In the genomic region with DNA sequence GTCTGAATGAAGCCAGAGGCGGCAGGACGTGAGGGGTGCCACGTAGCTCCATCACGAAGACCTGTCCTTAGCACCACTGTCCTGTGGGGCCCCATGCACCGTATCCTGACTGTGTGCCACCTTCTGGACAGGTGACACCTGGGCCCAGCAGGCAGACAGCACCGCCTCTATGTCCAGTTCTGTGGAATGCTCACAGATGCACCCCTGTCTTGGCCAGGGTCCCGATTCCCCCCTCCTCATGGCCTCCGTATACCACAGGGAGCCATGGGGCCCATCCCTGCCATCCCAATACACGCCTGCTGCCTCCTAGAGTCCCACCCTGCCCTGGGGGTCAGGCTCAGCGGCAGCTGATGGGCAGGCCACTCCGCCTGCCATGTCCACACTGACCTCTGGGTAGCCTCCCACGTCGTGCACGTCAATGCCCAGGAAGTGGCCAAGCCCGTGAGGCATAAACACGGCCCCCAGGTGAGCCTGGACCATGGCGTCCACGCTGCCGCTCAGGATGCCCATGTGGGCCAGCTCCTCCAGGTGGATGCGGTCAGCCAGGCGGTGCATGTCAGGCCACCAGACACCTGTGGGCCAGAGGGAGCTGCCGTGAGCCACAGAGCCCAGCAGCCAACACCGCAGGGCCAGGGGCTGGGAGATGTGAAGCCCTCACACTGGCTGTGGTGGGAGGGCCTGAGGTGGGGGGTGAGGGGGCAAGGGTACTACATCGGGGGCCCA, we compare ENCODE assay signal across 18 cellular contexts. TPM values are rescaled to one million over a fixed set of nuclear protein-coding genes. Genes with fewer than 3 reads are reported as not detected.
DNase-seq lines count a peak whose midpoint lies in the region; ATAC-seq and TF ChIP-seq lines count a peak whose summit lies in the region.
"Had no signal": no experiment of that assay in that cellular context is flagged by ENCODE, and none has a peak within 500 bp of the region (broad histone marks: within the 10 kb centered on the region; RNA-seq: fewer than 3 reads in every experiment).

No MANE protein-coding gene starts in this region.

- H3K27ac ChIP-seq in HL-60 (replicated peaks) (peak overlapping the region; percentile 13), right cardiac atrium (ENCODE audit: low read length) (peak overlapping the region; percentile 49), ovary (no peak overlapping the region)
- H3K27ac ChIP-seq: neutrophil had no signal

- no peak overlapping the region for H3K4me3 ChIP-seq in HL-60 (replicated peaks; ENCODE audit: insufficient read depth, low read length)
- no peak overlapping the region for H3K4me3 ChIP-seq in right cardiac atrium (ENCODE audit: low read length)
- H3K4me3 ChIP-seq in ovary: no peak overlapping the region
- H3K4me3 ChIP-seq: esophagus muscularis mucosa, thyroid gland had no signal

- intact Hi-C loops in right cardiac atrium (cut with DNase I): no loop called here
- intact Hi-C loops in ovary (cut with DNase I): loop anchor here in 1 of 4 donors (10.0 kb wide), 1 partner anchor 76 kb away; no protein-coding TSS in a partner anchor

- H3K27me3 ChIP-seq in HL-60 (ENCODE audit: insufficient read depth, poor library complexity, severe bottlenecking) (no peaks in the 10 kb centered on the region), right cardiac atrium (ENCODE audit: control insufficient read depth, insufficient read depth) (no peaks in the 10 kb centered on the region), ovary (no peaks in the 10 kb centered on the region)
- H3K27me3 ChIP-seq: esophagus muscularis mucosa, neutrophil, thyroid gland had no signal

- peaks cover 30% of the 10 kb centered on the region for H3K4me1 ChIP-seq in right cardiac atrium (ENCODE audit: control insufficient read depth, insufficient read depth, low read length)
- H3K4me1 ChIP-seq in ovary (ENCODE audit: insufficient read depth): peaks cover 11% of the 10 kb centered on the region

- no peak for TF ChIP-seq POLR2A in ovary (IDR thresholded peaks at IDR 0.05)

- TF ChIP-seq EP300 in ovary (IDR thresholded peaks at IDR 0.05): no peak

- H3K9me3 ChIP-seq in right cardiac atrium (ENCODE audit: control insufficient read depth, low read length) (no peaks in the 10 kb centered on the region), ovary (no peaks in the 10 kb centered on the region)
- H3K9me3 ChIP-seq: esophagus muscularis mucosa, neutrophil, thyroid gland had no signal

- no peaks in the 10 kb centered on the region for H3K36me3 ChIP-seq in ovary
- H3K36me3 ChIP-seq: neutrophil, thyroid gland had no signal

- 86% methylated on average over 24 of the region's 24 CpGs for WGBS in right cardiac atrium
- WGBS in ovary, 3 donors: 85 to 91% (median 87%) methylated on average over 22 to 24 of the region's 24 CpGs

- peak; percentile 27 for DNase-seq in D341Med (ENCODE audit: low spot score)
- DNase-seq in HL-60 (ENCODE audit: low read depth in 1 of 2, low spot score in 1 of 2): no peak
- DNase-seq in right cardiac atrium: peak in 1 of 3 donors; percentile 66
- peak in 4 of 5 donors; percentile 11 to 41 (median 31) for DNase-seq in ovary
- DNase-seq in NCI-H146 treated with DMSO at 0.1 percent for 48 hours (lab: John Stamatoyannopoulos, UW; ENCODE audit: unreplicated experiment): no peak
- DNase-seq in retina: no peak
- DNase-seq: activated B cell treated with CpG ODN at 0.5 μM for 24 hours; activated CD4-positive, alpha-beta T cell treated with anti-CD3 and anti-CD28 coated beads, Interleukin-2, amount 50 U/mL, for 48 hours; effector CD4-positive, alpha-beta T cell; Kasumi-1; NCI-H1930; PC-3; stimulated activated naive CD4-positive, alpha-beta T cell had no signal

- ATAC-seq in right cardiac atrium: no peak
- ATAC-seq in HG02571 (IDR thresholded peaks at IDR 0.05; ENCODE audit: unreplicated experiment): no peak
- no peak for ATAC-seq in HG03280 (IDR thresholded peaks at IDR 0.05; ENCODE audit: unreplicated experiment)
- ATAC-seq: PC-3 had no signal

- TF ChIP-seq CTCF in HL-60 (IDR thresholded peaks at IDR 0.05; ENCODE audit: insufficient read depth, low read length) (no peak), ovary (IDR thresholded peaks at IDR 0.05) (no peak)

RNA-seq across cellular contexts. Expression of a gene that starts 17.6 kb away (rescaled TPM):
- total RNA-seq in right cardiac atrium: 10 to 100 TPM; 13.1 to 18.3 (median 15.7) TPM
- 12.7 TPM for polyA plus RNA-seq in right cardiac atrium
- total RNA-seq in ovary: 10 to 100 TPM in 4 of 7 donors, 1 to 10 TPM in 3; 7.3 to 54.6 (median 12.0) TPM
- polyA plus RNA-seq in ovary: 10 to 100 TPM in 1 of 2 donors, 1 to 10 TPM in 1; 5.6 to 12.1 TPM

Comparison
In these comparisons a context has a peak if more than half of its experiments do, and no peak if none do; other contexts are left out.
1. DNase-seq: peak in D341Med (single experiment) and ovary (4 of 5); none in HL-60 (0 of 2), NCI-H146 treated with DMSO at 0.1 percent for 48 hours (single experiment) and retina (single experiment).
2. H3K27ac ChIP-seq: peak in HL-60 (single experiment) and right cardiac atrium (single experiment); none in ovary (0 of 2).